In genomic region chr2:236749346-236749745, GRCh38 we compare ENCODE assay signal across 14 cellular contexts.
DNase-seq lines count a peak whose midpoint lies in the region; ATAC-seq, FAIRE-seq and TF ChIP-seq lines count a peak whose summit lies in the region.
"Had no signal": no experiment of that assay in that cellular context is flagged by ENCODE, and none has a peak within 500 bp of the region (broad histone marks: within the 10 kb centered on the region; RNA-seq: fewer than 3 reads in every experiment).

No MANE protein-coding gene starts in this region.

- H3K27ac ChIP-seq in astrocyte (ENCODE audit: low read depth, low read length) (peak overlapping the region; percentile 42), ovary (no peak overlapping the region)
- H3K27ac ChIP-seq: transverse colon had no signal

- H3K36me3 Mint-ChIP-seq in astrocyte (ENCODE audit: low read depth, unreplicated experiment) = no peaks in the 10 kb centered on the region
- H3K36me3 Mint-ChIP-seq in activated CD4-positive, alpha-beta memory T cell treated with anti-CD3 and anti-CD28 coated beads, Interleukin-2, amount 10 ng/mL, durations not matched to agents 7 days and 5 days (ENCODE audit: low read depth) = no peaks in the 10 kb centered on the region
- H3K36me3 Mint-ChIP-seq: activated CD8-positive, alpha-beta memory T cell treated with anti-CD3 and anti-CD28 coated beads, Interleukin-2, amount 10 ng/mL, durations not matched to agents 7 days and 5 days; activated naive CD8-positive, alpha-beta T cell treated with anti-CD3 and anti-CD28 coated beads, Interleukin-2, amount 10 ng/mL, durations not matched to agents 7 days and 5 days had no signal

- TF ChIP-seq POLR2A in ovary (IDR thresholded peaks at IDR 0.05) = no peak

- H3K4me3 Mint-ChIP-seq in astrocyte (ENCODE audit: unreplicated experiment) = no peak overlapping the region
- H3K4me3 Mint-ChIP-seq in activated CD4-positive, alpha-beta memory T cell treated with anti-CD3 and anti-CD28 coated beads, Interleukin-2, amount 10 ng/mL, durations not matched to agents 7 days and 5 days = no peak overlapping the region
- H3K4me3 Mint-ChIP-seq: activated CD8-positive, alpha-beta memory T cell treated with anti-CD3 and anti-CD28 coated beads, Interleukin-2, amount 10 ng/mL, durations not matched to agents 7 days and 5 days; activated naive CD8-positive, alpha-beta T cell treated with anti-CD3 and anti-CD28 coated beads, Interleukin-2, amount 10 ng/mL, durations not matched to agents 7 days and 5 days had no signal

- H3K9ac ChIP-seq in astrocyte (ENCODE audit: low read length) = peak overlapping the region; percentile 34

- peak; percentile 39 for FAIRE-seq in astrocyte (lab: Jason Lieb, UNC)
- FAIRE-seq: TTC549 had no signal

- H3K4me3 ChIP-seq in AG04449 (ENCODE audit: low read depth, low read length) (no peak overlapping the region), astrocyte (ENCODE audit: insufficient read depth, low read depth, low read length) (no peak overlapping the region), ovary (no peak overlapping the region)
- H3K4me3 ChIP-seq: transverse colon had no signal

- DNase-seq in AG04449 (ENCODE audit: low read depth, low spot score) = peak; percentile 9
- DNase-seq in HK-2 (ENCODE audit: unreplicated experiment) = peak; percentile 20
- peak; percentile 90 for DNase-seq in astrocyte (ENCODE audit: low read depth)
- peak; percentile 83 for DNase-seq in left kidney (ENCODE audit: low read depth, low spot score)
- DNase-seq in ovary = no peak
- no peak for DNase-seq in activated CD4-positive, alpha-beta memory T cell treated with anti-CD3 and anti-CD28 coated beads, Interleukin-2, amount 10 ng/mL, durations not matched to agents 7 days and 5 days
- no peak for DNase-seq in posterior vena cava (ENCODE audit: low spot score)
- DNase-seq: activated naive CD8-positive, alpha-beta T cell treated with anti-CD3 and anti-CD28 coated beads, Interleukin-2, amount 10 ng/mL, durations not matched to agents 7 days and 5 days; effector CD4-positive, alpha-beta T cell; NCI-H1694; transverse colon had no signal

- 73 to 79% (median 74%) methylated on average over 4 of the region's 4 CpGs for WGBS in ovary, 3 donors

- H3K9me3 ChIP-seq in astrocyte (ENCODE audit: insufficient read depth, low read depth, low read length) (no peaks in the 10 kb centered on the region), ovary (no peaks in the 10 kb centered on the region)
- H3K9me3 ChIP-seq: transverse colon had no signal

- no peak for ATAC-seq in GM19035 (IDR thresholded peaks at IDR 0.05; ENCODE audit: unreplicated experiment)
- ATAC-seq: activated CD8-positive, alpha-beta memory T cell treated with anti-CD3 and anti-CD28 coated beads, Interleukin-2, amount 10 ng/mL, durations not matched to agents 7 days and 5 days had no signal

- TF ChIP-seq EP300 in ovary (IDR thresholded peaks at IDR 0.05) = no peak

- CTCF ChIA-PET in AG04449 (lab: Yijun Ruan, JAX) = no interaction called here
- CTCF ChIA-PET in activated CD4-positive, alpha-beta memory T cell treated with anti-CD3 and anti-CD28 coated beads, Interleukin-2, amount 10 ng/mL, durations not matched to agents 7 days and 5 days (lab: Charles Lee) = no interaction called here

- no peaks in the 10 kb centered on the region for H4K20me1 ChIP-seq in astrocyte (ENCODE audit: insufficient read depth, low read length)

- no peaks in the 10 kb centered on the region for H3K36me3 ChIP-seq in astrocyte (ENCODE audit: insufficient read depth, low read length)
- H3K36me3 ChIP-seq in ovary = no peaks in the 10 kb centered on the region
- H3K36me3 ChIP-seq: transverse colon had no signal

- H3K4me1 ChIP-seq in astrocyte (ENCODE audit: insufficient read depth, low read length) (peaks cover 41% of the 10 kb centered on the region), ovary (ENCODE audit: insufficient read depth) (no peaks in the 10 kb centered on the region)

- peaks cover 47% of the 10 kb centered on the region for H3K4me1 Mint-ChIP-seq in astrocyte (ENCODE audit: low read depth, unreplicated experiment)
- H3K4me1 Mint-ChIP-seq in activated CD4-positive, alpha-beta memory T cell treated with anti-CD3 and anti-CD28 coated beads, Interleukin-2, amount 10 ng/mL, durations not matched to agents 7 days and 5 days = no peaks in the 10 kb centered on the region
- H3K4me1 Mint-ChIP-seq: activated CD8-positive, alpha-beta memory T cell treated with anti-CD3 and anti-CD28 coated beads, Interleukin-2, amount 10 ng/mL, durations not matched to agents 7 days and 5 days; activated naive CD8-positive, alpha-beta T cell treated with anti-CD3 and anti-CD28 coated beads, Interleukin-2, amount 10 ng/mL, durations not matched to agents 7 days and 5 days had no signal

- TF ChIP-seq CTCF in AG04449 (IDR thresholded peaks at IDR 0.05; ENCODE audit: insufficient read depth, low read length, missing control alignments) (no peak), astrocyte (IDR thresholded peaks at IDR 0.05; ENCODE audit: insufficient read depth, low read depth, low read length) (no peak), ovary (IDR thresholded peaks at IDR 0.05) (no peak)

- H3K4me2 ChIP-seq in astrocyte (ENCODE audit: low read length) = peak overlapping the region; percentile 49

- H2AFZ ChIP-seq in astrocyte (ENCODE audit: low read depth, low read length) = no peak overlapping the region

- intact Hi-C loops in ovary (cut with DNase I) = no loop called here
- intact Hi-C loops in posterior vena cava (cut with DNase I) = no loop called here

- H3K9me3 Mint-ChIP-seq in astrocyte (ENCODE audit: unreplicated experiment) = peaks cover 7% of the 10 kb centered on the region
- no peaks in the 10 kb centered on the region for H3K9me3 Mint-ChIP-seq in activated CD4-positive, alpha-beta memory T cell treated with anti-CD3 and anti-CD28 coated beads, Interleukin-2, amount 10 ng/mL, durations not matched to agents 7 days and 5 days
- H3K9me3 Mint-ChIP-seq: activated naive CD8-positive, alpha-beta T cell treated with anti-CD3 and anti-CD28 coated beads, Interleukin-2, amount 10 ng/mL, durations not matched to agents 7 days and 5 days had no signal

- no peaks in the 10 kb centered on the region for H3K79me2 ChIP-seq in astrocyte (ENCODE audit: insufficient read depth, low read length)

- H3K27ac Mint-ChIP-seq in astrocyte (ENCODE audit: unreplicated experiment) = peak overlapping the region; percentile 81
- no peak overlapping the region for H3K27ac Mint-ChIP-seq in activated CD4-positive, alpha-beta memory T cell treated with anti-CD3 and anti-CD28 coated beads, Interleukin-2, amount 10 ng/mL, durations not matched to agents 7 days and 5 days
- H3K27ac Mint-ChIP-seq: activated CD8-positive, alpha-beta memory T cell treated with anti-CD3 and anti-CD28 coated beads, Interleukin-2, amount 10 ng/mL, durations not matched to agents 7 days and 5 days; activated naive CD8-positive, alpha-beta T cell treated with anti-CD3 and anti-CD28 coated beads, Interleukin-2, amount 10 ng/mL, durations not matched to agents 7 days and 5 days had no signal

- no peaks in the 10 kb centered on the region for H3K27me3 ChIP-seq in astrocyte (ENCODE audit: insufficient read depth, low read length)
- no peaks in the 10 kb centered on the region for H3K27me3 ChIP-seq in ovary
- H3K27me3 ChIP-seq: transverse colon had no signal

- POLR2A ChIA-PET in AG04449 (lab: Yijun Ruan, JAX) = no interaction called here
- POLR2A ChIA-PET in activated CD4-positive, alpha-beta memory T cell treated with anti-CD3 and anti-CD28 coated beads, Interleukin-2, amount 10 ng/mL, durations not matched to agents 7 days and 5 days (lab: Charles Lee) = no interaction called here

- H3K27me3 Mint-ChIP-seq in astrocyte (ENCODE audit: low read depth, unreplicated experiment) = peaks cover 4% of the 10 kb centered on the region
- H3K27me3 Mint-ChIP-seq in activated CD4-positive, alpha-beta memory T cell treated with anti-CD3 and anti-CD28 coated beads, Interleukin-2, amount 10 ng/mL, durations not matched to agents 7 days and 5 days = peaks cover 5% of the 10 kb centered on the region

Comparison
In these comparisons a context has a peak if more than half of its experiments do, and no peak if none do; other contexts are left out.
1. DNase-seq: peak in AG04449 (single experiment), HK-2 (single experiment), astrocyte (single experiment) and left kidney (single experiment); none in ovary (0 of 5), activated CD4-positive, alpha-beta memory T cell treated with anti-CD3 and anti-CD28 coated beads, Interleukin-2, amount 10 ng/mL, durations not matched to agents 7 days and 5 days (single experiment) and posterior vena cava (single experiment).